In genomic region chr9:111966851-111967250, GRCh38 we compare ENCODE assay signal across 13 cellular contexts.
DNase-seq lines count a peak whose midpoint lies in the region; ATAC-seq and TF ChIP-seq lines count a peak whose summit lies in the region.
"Had no signal": no experiment of that assay in that cellular context is flagged by ENCODE, and none has a peak within 500 bp of the region (broad histone marks: within the 10 kb centered on the region; RNA-seq: fewer than 3 reads in every experiment).

No MANE protein-coding gene starts in this region.

- no peak overlapping the region for H3K4me3 ChIP-seq in RWPE2 (ENCODE audit: severe bottlenecking)
- H3K4me3 ChIP-seq: thyroid gland had no signal

- peaks cover 20% of the 10 kb centered on the region for H3K4me1 ChIP-seq in RWPE2 (ENCODE audit: insufficient read depth, poor library complexity, severe bottlenecking)
- H3K4me1 ChIP-seq: thyroid gland had no signal

- in situ Hi-C loops in ACHN (cut with HindIII; ENCODE audit: low pct_ligation_motif_present, low pct_unique_long_range_greater_than_20kb, low sequenced_read_pairs) = no loop called here

- no peaks in the 10 kb centered on the region for H3K36me3 ChIP-seq in RWPE2 (ENCODE audit: low read depth)
- H3K36me3 ChIP-seq: thyroid gland had no signal

- peak overlapping the region; percentile 81 for H3K27ac ChIP-seq in RWPE2 (ENCODE audit: poor library complexity, severe bottlenecking)
- H3K27ac ChIP-seq: thyroid gland had no signal

- DNase-seq in EH (ENCODE audit: low read depth) (peak; percentile 65), M059J (ENCODE audit: low read depth) (peak; percentile 78), RWPE2 (ENCODE audit: low spot score) (no peak), glomerular visceral epithelial cell (ENCODE audit: extremely low spot score) (peak; percentile 74), ACHN (no peak), NCI-H2227 treated with DMSO at 0.1 percent for 48 hours (lab: John Stamatoyannopoulos, UW) (no peak)
- DNase-seq in effector CD4-positive, alpha-beta T cell = no peak
- no peak for DNase-seq in stimulated activated CD4-positive, alpha-beta T cell treated with anti-CD3 and anti-CD28 coated beads, Interleukin-2, amount 100 ng/mL, for 24 hours
- DNase-seq: activated naive CD4-positive, alpha-beta T cell treated with Interleukin-2 at 50 U/mL for 16 hours; NCI-H226; SHP77 treated with DMSO at 0.1 percent for 48 hours; small intestine; thyroid gland had no signal

- ATAC-seq in RWPE2 (ENCODE audit: low read depth) = no peak

- no peaks in the 10 kb centered on the region for H3K27me3 ChIP-seq in RWPE2 (ENCODE audit: insufficient read depth, poor library complexity, severe bottlenecking)
- H3K27me3 ChIP-seq: thyroid gland had no signal

- TF ChIP-seq CTCF in RWPE2 (IDR thresholded peaks at IDR 0.05; ENCODE audit: poor library complexity, severe bottlenecking) = no peak

- no peaks in the 10 kb centered on the region for H3K9me3 ChIP-seq in RWPE2 (ENCODE audit: severe bottlenecking)
- H3K9me3 ChIP-seq: thyroid gland had no signal

Comparison
In these comparisons a context has a peak if more than half of its experiments do, and no peak if none do; other contexts are left out.
1. DNase-seq: peak in EH (single experiment), M059J (single experiment) and glomerular visceral epithelial cell (single experiment); none in RWPE2 (single experiment), ACHN (single experiment), NCI-H2227 treated with DMSO at 0.1 percent for 48 hours (single experiment), effector CD4-positive, alpha-beta T cell (single experiment) and stimulated activated CD4-positive, alpha-beta T cell treated with anti-CD3 and anti-CD28 coated beads, Interleukin-2, amount 100 ng/mL, for 24 hours (0 of 2).